In the genomic region with DNA sequence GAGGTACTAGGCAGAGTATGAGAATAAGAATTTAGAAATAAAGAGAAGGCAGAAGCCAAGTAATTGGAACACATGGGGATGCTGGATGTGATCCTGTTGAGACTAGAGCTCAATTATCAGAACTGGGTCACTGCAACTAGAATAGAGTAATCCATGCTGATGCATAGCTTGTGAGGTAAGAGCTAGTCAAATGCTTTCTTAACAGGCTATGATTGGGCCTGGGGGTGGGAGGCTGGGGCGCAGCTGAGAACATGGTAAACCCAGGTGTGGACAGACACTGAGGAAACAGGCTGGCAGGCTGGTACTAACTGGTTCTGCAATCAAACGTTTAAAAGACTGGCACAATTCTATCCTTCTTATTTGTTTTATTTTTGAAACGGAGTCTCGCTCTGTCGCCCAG, we compare ENCODE assay signal across 20 cellular contexts.
"Had no signal": no experiment of that assay in that cellular context is flagged by ENCODE, and none has a peak within 500 bp of the region (broad histone marks: within the 10 kb centered on the region; RNA-seq: fewer than 3 reads in every experiment).

No MANE protein-coding gene starts in this region.

- H3K9me3 ChIP-seq: MG63, SJSA1 had no signal

- H3K36me3 ChIP-seq: MG63, SJSA1 had no signal

- H3K27me3 ChIP-seq: MG63, SJSA1 had no signal

- DNase-seq: Karpas-422, KBM-7, MG63, NCI-H1092, NCI-H1105 treated with DMSO at 0.1 percent for 48 hours, NCI-H1417 treated with DMSO at 0.1 percent for 48 hours, NCI-H146, NCI-H1694 treated with DMSO at 0.1 percent for 48 hours, NCI-H1930, NCI-H2081, NCI-H2107, NCI-H2227 treated with DMSO at 0.1 percent for 48 hours, NCI-H524, NCI-H526 treated with DMSO at 0.1 percent for 48 hours, NCI-H748 treated with DMSO at 0.1 percent for 48 hours, Right ventricle myocardium superior, RPMI8226, SIG-M5 had no signal

- H3K27ac ChIP-seq: SJSA1, SK-N-MC had no signal

- H3K4me3 ChIP-seq: MG63, SJSA1, SK-N-MC had no signal
